ENCODE assay signal across 10 cellular contexts in genomic region chr6:130913119-130913518, GRCh38.
A peak's percentile ranks its signal among the peaks of the same experiment; 100 is the strongest.
DNase-seq lines count a peak whose midpoint lies in the region; ATAC-seq and TF ChIP-seq lines count a peak whose summit lies in the region.
"Had no signal": no experiment of that assay in that cellular context is flagged by ENCODE, and none has a peak within 500 bp of the region (broad histone marks: within the 10 kb centered on the region; RNA-seq: fewer than 3 reads in every experiment).

No MANE protein-coding gene starts in this region.

- H4K20me1 ChIP-seq in DND-41 (ENCODE audit: insufficient read depth, low read length), result no peaks in the 10 kb centered on the region

- H3K9ac ChIP-seq in DND-41 (ENCODE audit: low read depth, low read length), result no peak overlapping the region

- H3K27me3 ChIP-seq in DND-41 (ENCODE audit: insufficient read depth, low read length, poor library complexity), result no peaks in the 10 kb centered on the region
- no peaks in the 10 kb centered on the region for H3K27me3 ChIP-seq in Caco-2 (replicated peaks; ENCODE audit: control insufficient read depth, insufficient read depth, low read length)

- no peak overlapping the region for H2AFZ ChIP-seq in DND-41 (ENCODE audit: low read depth, low read length)

- ATAC-seq in DND-41 (ENCODE audit: insufficient read depth, low read depth) (peak; percentile 76), GM19452 (IDR thresholded peaks at IDR 0.05; ENCODE audit: unreplicated experiment) (peak; percentile 84), HG03175 (IDR thresholded peaks at IDR 0.05; ENCODE audit: unreplicated experiment) (peak; percentile 82), GM21526 (IDR thresholded peaks at IDR 0.05; ENCODE audit: low FRiP score, unreplicated experiment) (no peak)

- no peak overlapping the region for H3K4me3 ChIP-seq in DND-41 (ENCODE audit: low read depth in 1 of 2, low read length in 2 of 2)
- no peak overlapping the region for H3K4me3 ChIP-seq in Caco-2 (ENCODE audit: low read depth, low read length)

- POLR2A ChIA-PET in Caco-2 (lab: Charles Lee), result no interaction called here

- H3K4me1 ChIP-seq in DND-41 (ENCODE audit: insufficient read depth, low read length) (no peaks in the 10 kb centered on the region), Caco-2 (0 out of 2 replicates have a peak, but pooled peaks cover 2% of the 10 kb centered on the region)

- H3K27me3 Mint-ChIP-seq in activated T-helper 2 cell treated with anti-CD3 and anti-CD28 coated beads, Interferon-gamma antibody, Interleukin-2, Interleukin-4, amounts not matched to agents 10 μg/mL and 5 μg/mL and 100 μg/mL, durations not matched to agents 14 hours and 24 hours and 36 hours (ENCODE audit: low read depth), result peaks cover 25% of the 10 kb centered on the region
- H3K27me3 Mint-ChIP-seq in Caco-2 (ENCODE audit: insufficient read depth, unreplicated experiment), result no peaks in the 10 kb centered on the region
- H3K27me3 Mint-ChIP-seq: activated naive CD4-positive, alpha-beta T cell treated with anti-CD3 and anti-CD28 coated beads, Interleukin-2, amount 50 U/mL, for 24 hours had no signal

- BruUV-seq in Caco-2 (replicated peaks; lab: Mats Ljungman, UMichigan), result no TSS peak

- no peaks in the 10 kb centered on the region for H3K36me3 Mint-ChIP-seq in activated T-helper 2 cell treated with anti-CD3 and anti-CD28 coated beads, Interferon-gamma antibody, Interleukin-2, Interleukin-4, amounts not matched to agents 10 μg/mL and 5 μg/mL and 100 μg/mL, durations not matched to agents 14 hours and 24 hours and 36 hours (ENCODE audit: low read depth)
- H3K36me3 Mint-ChIP-seq in Caco-2 (ENCODE audit: insufficient read depth, unreplicated experiment), result no peaks in the 10 kb centered on the region

- H3K27ac ChIP-seq in DND-41 (ENCODE audit: low read length), result no peak overlapping the region

- peaks cover 7% of the 10 kb centered on the region for H3K9me3 Mint-ChIP-seq in activated T-helper 2 cell treated with anti-CD3 and anti-CD28 coated beads, Interferon-gamma antibody, Interleukin-2, Interleukin-4, amounts not matched to agents 10 μg/mL and 5 μg/mL and 100 μg/mL, durations not matched to agents 14 hours and 24 hours and 36 hours
- no peaks in the 10 kb centered on the region for H3K9me3 Mint-ChIP-seq in Caco-2 (ENCODE audit: unreplicated experiment)
- H3K9me3 Mint-ChIP-seq: activated naive CD4-positive, alpha-beta T cell treated with anti-CD3 and anti-CD28 coated beads, Interleukin-2, amount 50 U/mL, for 24 hours had no signal

- no peak overlapping the region for H3K4me3 Mint-ChIP-seq in activated T-helper 2 cell treated with anti-CD3 and anti-CD28 coated beads, Interferon-gamma antibody, Interleukin-2, Interleukin-4, amounts not matched to agents 10 μg/mL and 5 μg/mL and 100 μg/mL, durations not matched to agents 14 hours and 24 hours and 36 hours (ENCODE audit: low read depth)
- H3K4me3 Mint-ChIP-seq in Caco-2 (ENCODE audit: unreplicated experiment), result no peak overlapping the region
- H3K4me3 Mint-ChIP-seq: activated naive CD4-positive, alpha-beta T cell treated with anti-CD3 and anti-CD28 coated beads, Interleukin-2, amount 50 U/mL, for 24 hours had no signal

- peaks cover 3% of the 10 kb centered on the region; the same call in 1 of the 2 replicates for H3K79me2 ChIP-seq in DND-41 (ENCODE audit: insufficient read depth, low read length)

- H3K9me3 ChIP-seq in DND-41 (ENCODE audit: insufficient read depth, low read length, severe bottlenecking), result no peaks in the 10 kb centered on the region
- H3K9me3 ChIP-seq in Caco-2, result no peaks in the 10 kb centered on the region

- CTCF ChIA-PET in Caco-2 (lab: Charles Lee), result no interaction called here

- H3K4me1 Mint-ChIP-seq in activated T-helper 2 cell treated with anti-CD3 and anti-CD28 coated beads, Interferon-gamma antibody, Interleukin-2, Interleukin-4, amounts not matched to agents 10 μg/mL and 5 μg/mL and 100 μg/mL, durations not matched to agents 14 hours and 24 hours and 36 hours (ENCODE audit: low read depth), result peaks cover 10% of the 10 kb centered on the region
- no peaks in the 10 kb centered on the region for H3K4me1 Mint-ChIP-seq in Caco-2 (ENCODE audit: low read depth, unreplicated experiment)

- no peak for TF ChIP-seq CTCF in DND-41 (IDR thresholded peaks at IDR 0.05; ENCODE audit: borderline replicate concordance, extremely low read depth, low read length, poor library complexity, severe bottlenecking)
- TF ChIP-seq CTCF in Caco-2 (IDR thresholded peaks at IDR 0.05; ENCODE audit: insufficient read depth in 1 of 2, low read depth in 1 of 2, low read length in 1 of 2, severe bottlenecking in 1 of 2, unreplicated experiment in 1 of 2), result no peak

- H3K36me3 ChIP-seq in DND-41 (ENCODE audit: insufficient read depth, low read length), result no peaks in the 10 kb centered on the region
- no peaks in the 10 kb centered on the region; the same call in 1 of the 2 replicates for H3K36me3 ChIP-seq in Caco-2 (ENCODE audit: control insufficient read depth, insufficient read depth, low read length)

- DNase-seq in DND-41 (peak; percentile 31), Caco-2 (no peak), NCI-H2107 (lab: John Stamatoyannopoulos, UW) (no peak), SKM-1 (lab: John Stamatoyannopoulos, UW; ENCODE audit: unreplicated experiment) (no peak)
- DNase-seq in activated T-helper 2 cell treated with anti-CD3 and anti-CD28 coated beads, Interferon-gamma antibody, Interleukin-2, Interleukin-4, amounts not matched to agents 10 μg/mL and 5 μg/mL and 100 μg/mL, durations not matched to agents 14 hours and 24 hours and 36 hours (ENCODE audit: low spot score), result peak; percentile 10
- DNase-seq: DMS79 treated with DMSO at 0.1 percent for 48 hours had no signal

- no peak overlapping the region for H3K27ac Mint-ChIP-seq in activated T-helper 2 cell treated with anti-CD3 and anti-CD28 coated beads, Interferon-gamma antibody, Interleukin-2, Interleukin-4, amounts not matched to agents 10 μg/mL and 5 μg/mL and 100 μg/mL, durations not matched to agents 14 hours and 24 hours and 36 hours
- no peak overlapping the region for H3K27ac Mint-ChIP-seq in Caco-2 (ENCODE audit: unreplicated experiment)
- H3K27ac Mint-ChIP-seq: activated naive CD4-positive, alpha-beta T cell treated with anti-CD3 and anti-CD28 coated beads, Interleukin-2, amount 50 U/mL, for 24 hours had no signal

- intact Hi-C loops in activated T-helper 2 cell treated with anti-CD3 and anti-CD28 coated beads, Interferon-gamma antibody, Interleukin-2, Interleukin-4, amounts not matched to agents 10 μg/mL and 5 μg/mL and 100 μg/mL, durations not matched to agents 14 hours and 24 hours and 36 hours (cut with micrococcal nuclease), result no loop called here
- intact Hi-C loops in Caco-2 (cut with micrococcal nuclease; ENCODE audit: unreplicated experiment), result no loop called here

- H3K4me2 ChIP-seq in DND-41 (ENCODE audit: insufficient read depth, low read length), result no peak overlapping the region

Comparison
In these comparisons a context has a peak if more than half of its experiments do, and no peak if none do; other contexts are left out.
1. DNase-seq: peak in DND-41 (single experiment) and activated T-helper 2 cell treated with anti-CD3 and anti-CD28 coated beads, Interferon-gamma antibody, Interleukin-2, Interleukin-4, amounts not matched to agents 10 μg/mL and 5 μg/mL and 100 μg/mL, durations not matched to agents 14 hours and 24 hours and 36 hours (single experiment); none in Caco-2 (0 of 2), NCI-H2107 (single experiment) and SKM-1 (single experiment).